Comparison of ENCODE assay signal across 16 cellular contexts in genomic region chr4:163598028-163598427, GRCh38.
DNase-seq lines count a peak whose midpoint lies in the region; ATAC-seq and TF ChIP-seq lines count a peak whose summit lies in the region.
"Had no signal": no experiment of that assay in that cellular context is flagged by ENCODE, and none has a peak within 500 bp of the region (broad histone marks: within the 10 kb centered on the region; RNA-seq: fewer than 3 reads in every experiment).

No MANE protein-coding gene starts in this region.

- no peaks in the 10 kb centered on the region for H4K20me1 ChIP-seq in Karpas-422 (ENCODE audit: insufficient read depth, low read depth, low read length)

- H3K4me3 ChIP-seq in Karpas-422 (ENCODE audit: low read length), result peak overlapping the region; percentile 47
- no peak overlapping the region for H3K4me3 ChIP-seq in gastroesophageal sphincter
- H3K4me3 ChIP-seq: breast epithelium, MG63, Peyer's patch had no signal

- 81 to 84% methylated on average over 4 of the region's 4 CpGs for WGBS in gastroesophageal sphincter (ENCODE audit: low coverage in 1 of 2), 2 donors

- peak overlapping the region; percentile 55 for H2AFZ ChIP-seq in Karpas-422 (ENCODE audit: low read length)

- H3K27me3 ChIP-seq in Karpas-422 (ENCODE audit: low read length) (no peaks in the 10 kb centered on the region), gastroesophageal sphincter (no peaks in the 10 kb centered on the region)
- H3K27me3 ChIP-seq: breast epithelium, MG63, Peyer's patch had no signal

- H3K9ac ChIP-seq in Karpas-422 (ENCODE audit: low read length), result peak overlapping the region; percentile 42

- TF ChIP-seq CTCF in gastroesophageal sphincter (IDR thresholded peaks at IDR 0.05), result no peak

- no peaks in the 10 kb centered on the region for H3K9me3 ChIP-seq in Karpas-422 (ENCODE audit: low read length)
- no peaks in the 10 kb centered on the region for H3K9me3 ChIP-seq in gastroesophageal sphincter
- H3K9me3 ChIP-seq: breast epithelium, MG63, Peyer's patch had no signal

- TF ChIP-seq POLR2A in gastroesophageal sphincter (IDR thresholded peaks at IDR 0.05), result no peak

- no peaks in the 10 kb centered on the region for H3K9me2 ChIP-seq in Karpas-422 (replicated peaks; ENCODE audit: insufficient read depth, low read length)

- H3K4me2 ChIP-seq in Karpas-422 (ENCODE audit: low read depth, low read length, poor library complexity, severe bottlenecking), result peak overlapping the region; percentile 76

- no peak for TF ChIP-seq EP300 in gastroesophageal sphincter (IDR thresholded peaks at IDR 0.05)

- no peaks in the 10 kb centered on the region for H3K36me3 ChIP-seq in Karpas-422 (ENCODE audit: insufficient read depth, low read length)
- no peaks in the 10 kb centered on the region for H3K36me3 ChIP-seq in gastroesophageal sphincter
- H3K36me3 ChIP-seq: breast epithelium, MG63, Peyer's patch had no signal

- H3K27ac ChIP-seq in Karpas-422 (ENCODE audit: low read length) (peak overlapping the region; percentile 89), gastroesophageal sphincter (no peak overlapping the region)
- H3K27ac ChIP-seq: breast epithelium had no signal

- peaks cover 76% of the 10 kb centered on the region for H3K4me1 ChIP-seq in Karpas-422 (ENCODE audit: low read length)
- H3K4me1 ChIP-seq in gastroesophageal sphincter, result no peaks in the 10 kb centered on the region
- H3K4me1 ChIP-seq: breast epithelium, Peyer's patch had no signal

- peak; percentile 73 for ATAC-seq in GM18502 (IDR thresholded peaks at IDR 0.05; ENCODE audit: poor library complexity, unreplicated experiment)
- peak; percentile 47 for ATAC-seq in GM21367 (IDR thresholded peaks at IDR 0.05; ENCODE audit: unreplicated experiment)
- peak; percentile 63 for ATAC-seq in HG02885 (IDR thresholded peaks at IDR 0.05; ENCODE audit: poor library complexity, unreplicated experiment)
- no peak for ATAC-seq in gastroesophageal sphincter
- no peak for ATAC-seq in stimulated activated naive CD8-positive, alpha-beta T cell treated with anti-CD3 and anti-CD28 coated beads, Interleukin-15, Interleukin-2, amounts not matched to agents 100 U/mL and 50 U/mL, for 24 hours
- ATAC-seq: stimulated activated effector memory CD8-positive, alpha-beta T cell treated with anti-CD3 and anti-CD28 coated beads, Interleukin-12 subunit alpha, Interleukin-12 subunit beta, amount 100 ng/mL, for 72 hours; T-helper 17 cell had no signal

- DNase-seq in Karpas-422 (peak; percentile 82), DMS 273 (lab: John Stamatoyannopoulos, UW; ENCODE audit: unreplicated experiment) (no peak)
- DNase-seq in stimulated activated naive CD8-positive, alpha-beta T cell treated with anti-CD3 and anti-CD28 coated beads, Interleukin-15, Interleukin-2, amounts not matched to agents 100 U/mL and 50 U/mL, for 24 hours, result no peak
- DNase-seq in activated naive CD4-positive, alpha-beta T cell treated with anti-CD3 and anti-CD28 coated beads, Interleukin-2, amount 50 U/mL, for 16 hours, result no peak
- DNase-seq: activated CD4-positive, alpha-beta T cell treated with anti-CD3 and anti-CD28 coated beads, Interleukin-2, amount 50 U/mL, for 4 hours; effector memory CD4-positive, alpha-beta T cell; MG63; Peyer's patch; stimulated activated CD4-positive, alpha-beta T cell treated with anti-CD3 and anti-CD28 coated beads, Interleukin-2, amount 100 ng/mL, for 24 hours; T-helper 17 cell had no signal

- H3K79me2 ChIP-seq in Karpas-422 (ENCODE audit: low read length), result peaks cover 26% of the 10 kb centered on the region

Comparison
In these comparisons a context has a peak if more than half of its experiments do, and no peak if none do; other contexts are left out.
1. ATAC-seq: peak in GM18502 (single experiment), GM21367 (single experiment) and HG02885 (single experiment); none in gastroesophageal sphincter (single experiment) and stimulated activated naive CD8-positive, alpha-beta T cell treated with anti-CD3 and anti-CD28 coated beads, Interleukin-15, Interleukin-2, amounts not matched to agents 100 U/mL and 50 U/mL, for 24 hours (single experiment).